ENCODE assay signal across 9 cellular contexts in genomic region chr7:24836084-24836483, GRCh38.
DNase-seq lines count a peak whose midpoint lies in the region; ATAC-seq and TF ChIP-seq lines count a peak whose summit lies in the region.
"Had no signal": no experiment of that assay in that cellular context is flagged by ENCODE, and none has a peak within 500 bp of the region (broad histone marks: within the 10 kb centered on the region; RNA-seq: fewer than 3 reads in every experiment).

No MANE protein-coding gene starts in this region.

- no peaks in the 10 kb centered on the region for H3K27me3 Mint-ChIP-seq in T-helper 17 cell

- peaks cover 60% of the 10 kb centered on the region for H3F3A ChIP-seq in DOHH2 (ENCODE audit: control insufficient read depth, insufficient read depth)

- no peak for TF ChIP-seq POLR2A in thyroid gland (IDR thresholded peaks at IDR 0.05)

- ATAC-seq in GM19452 (IDR thresholded peaks at IDR 0.05; ENCODE audit: unreplicated experiment) = peak; percentile 67
- ATAC-seq in HG03139 (IDR thresholded peaks at IDR 0.05; ENCODE audit: unreplicated experiment) = peak; percentile 72
- ATAC-seq in T-helper 17 cell = peak; percentile 77
- ATAC-seq in stimulated activated naive CD8-positive, alpha-beta T cell treated with anti-CD3 and anti-CD28 coated beads, Interleukin-15, Interleukin-2, amounts not matched to agents 100 U/mL and 50 U/mL, for 24 hours = no peak

- peaks cover 26% of the 10 kb centered on the region for H3K4me1 Mint-ChIP-seq in T-helper 17 cell

- H3K27me3 ChIP-seq in DOHH2 (ENCODE audit: control insufficient read depth, low read length) (no peaks in the 10 kb centered on the region), SJCRH30 (no peaks in the 10 kb centered on the region), thyroid gland (no peaks in the 10 kb centered on the region)

- H4K20me1 ChIP-seq in DOHH2 (ENCODE audit: control insufficient read depth, insufficient read depth, low read depth, low read length) = no peaks in the 10 kb centered on the region

- peak overlapping the region; percentile 76 for H3K4me2 ChIP-seq in DOHH2 (ENCODE audit: low read length)

- WGBS in thyroid gland, 2 donors = 94 to 95% methylated on average over 2 of the region's 2 CpGs

- TF ChIP-seq CTCF in DOHH2 (IDR thresholded peaks at IDR 0.05; ENCODE audit: low read depth, low read length, poor library complexity, severe bottlenecking) (no peak), thyroid gland (IDR thresholded peaks at IDR 0.05) (no peak)

- peak overlapping the region; percentile 60 for H3K27ac Mint-ChIP-seq in T-helper 17 cell

- peak overlapping the region; percentile 99 for H3K27ac ChIP-seq in DOHH2 (ENCODE audit: low read depth, low read length)
- no peak overlapping the region for H3K27ac ChIP-seq in SJCRH30
- no peak overlapping the region for H3K27ac ChIP-seq in thyroid gland

- DNase-seq in T-helper 17 cell = no peak
- DNase-seq in SJCRH30 = no peak
- DNase-seq in NCI-H1436 (lab: John Stamatoyannopoulos, UW) = no peak
- no peak for DNase-seq in thyroid gland
- no peak for DNase-seq in stimulated activated naive CD8-positive, alpha-beta T cell treated with anti-CD3 and anti-CD28 coated beads, Interleukin-15, Interleukin-2, amounts not matched to agents 100 U/mL and 50 U/mL, for 24 hours
- DNase-seq: NCI-H1092 had no signal

- H3K4me1 ChIP-seq in DOHH2 (ENCODE audit: control insufficient read depth, low read length) (peaks cover 99% of the 10 kb centered on the region), SJCRH30 (0 out of 2 replicates have a peak, but pooled peaks cover under 1% of the 10 kb centered on the region), thyroid gland (no peaks in the 10 kb centered on the region)

- H3K36me3 ChIP-seq in DOHH2 (ENCODE audit: control insufficient read depth, low read length) = peaks cover 76% of the 10 kb centered on the region
- H3K36me3 ChIP-seq in SJCRH30 = peaks cover 17% of the 10 kb centered on the region
- no peaks in the 10 kb centered on the region for H3K36me3 ChIP-seq in thyroid gland

- peaks cover 53% of the 10 kb centered on the region for H3K79me2 ChIP-seq in DOHH2 (ENCODE audit: control insufficient read depth, low read length)

- H3K9me2 ChIP-seq in DOHH2 (replicated peaks; ENCODE audit: control insufficient read depth, low read length) = no peaks in the 10 kb centered on the region

- H3K36me3 Mint-ChIP-seq in T-helper 17 cell (ENCODE audit: low read depth) = peaks cover 10% of the 10 kb centered on the region

- H3K4me3 Mint-ChIP-seq in T-helper 17 cell = peak overlapping the region; percentile 52

- H3K9me3 ChIP-seq in DOHH2 (ENCODE audit: control insufficient read depth, insufficient read depth, low read length) (no peaks in the 10 kb centered on the region), T-helper 17 cell (ENCODE audit: control insufficient read depth, low read length, poor library complexity, severe bottlenecking) (no peaks in the 10 kb centered on the region), SJCRH30 (replicated peaks) (no peaks in the 10 kb centered on the region), thyroid gland (no peaks in the 10 kb centered on the region)

- H3K4me3 ChIP-seq in DOHH2 (ENCODE audit: low read length) (peak overlapping the region; percentile 70), SJCRH30 (no peak overlapping the region), thyroid gland (replicated peaks in 1 of 3) (no peak overlapping the region)

- intact Hi-C loops in thyroid gland (cut with DNase I) = no loop called here
